ENCODE assay signal across 19 cellular contexts in the genomic region with DNA sequence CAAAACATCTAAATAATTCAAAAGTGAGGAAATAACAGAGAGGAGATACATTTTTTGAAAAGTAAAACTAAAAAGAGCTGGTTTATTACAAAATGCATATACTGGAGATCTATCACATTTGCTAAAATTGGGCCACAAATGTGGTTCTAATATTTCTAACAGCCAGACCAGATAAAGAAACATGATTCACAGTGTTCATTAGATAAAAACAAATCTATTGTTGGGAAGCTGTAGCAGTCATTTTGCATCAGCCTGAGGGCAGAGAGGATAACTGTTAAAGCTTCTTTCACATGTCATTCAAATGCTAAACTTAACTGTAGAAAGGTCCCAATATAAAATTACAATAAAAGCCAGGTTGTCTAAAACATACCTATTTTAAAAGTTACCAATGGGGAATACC.
"Had no signal": no experiment of that assay in that cellular context is flagged by ENCODE, and none has a peak within 500 bp of the region (broad histone marks: within the 10 kb centered on the region; RNA-seq: fewer than 3 reads in every experiment).

No MANE protein-coding gene starts in this region.

- H3K4me1 ChIP-seq: colonic mucosa, esophagus squamous epithelium, foreskin keratinocyte, heart left ventricle, right atrium auricular region, suprapubic skin, thyroid gland, uterus had no signal

- ATAC-seq: foreskin keratinocyte; heart left ventricle; left colon; mucosa of descending colon; naive thymus-derived CD8-positive, alpha-beta T cell; stimulated activated effector memory CD8-positive, alpha-beta T cell treated with anti-CD3 and anti-CD28 coated beads, Interleukin-12 subunit alpha, Interleukin-12 subunit beta, amount 100 ng/mL, for 72 hours; stimulated activated naive CD8-positive, alpha-beta T cell treated with anti-CD3 and anti-CD28 coated beads, Interleukin-15, Interleukin-2, amounts not matched to agents 100 U/mL and 50 U/mL, for 24 hours had no signal

- DNase-seq: colonic mucosa; dermis blood vessel endothelial cell; esophagus squamous epithelium; foreskin keratinocyte; heart left ventricle; hippocampal formation; left colon; mesendoderm; mucosa of descending colon; naive thymus-derived CD8-positive, alpha-beta T cell; stimulated activated CD4-positive, alpha-beta T cell treated with anti-CD3 and anti-CD28 coated beads, Interleukin-4, amount 100 ng/mL, for 1 hour; stimulated activated CD8-positive, alpha-beta memory T cell treated with anti-CD3 and anti-CD28 coated beads, Interleukin-4, amount 100 ng/mL, for 48 hours; stimulated activated naive CD8-positive, alpha-beta T cell treated with anti-CD3 and anti-CD28 coated beads, Interleukin-15, Interleukin-2, amounts not matched to agents 100 U/mL and 50 U/mL, for 24 hours; thyroid gland; uterus had no signal

- H3K4me3 ChIP-seq: colonic mucosa, esophagus squamous epithelium, heart left ventricle, mucosa of descending colon, right atrium auricular region, smooth muscle cell, suprapubic skin, thyroid gland, uterus had no signal

- H3K9me3 ChIP-seq: colonic mucosa, esophagus squamous epithelium, mucosa of descending colon, right atrium auricular region, suprapubic skin, thyroid gland, uterus had no signal

- H3K27me3 ChIP-seq: colonic mucosa, esophagus squamous epithelium, foreskin keratinocyte, heart left ventricle, right atrium auricular region, suprapubic skin, thyroid gland, uterus had no signal

- H3K27ac ChIP-seq: colonic mucosa, esophagus squamous epithelium, foreskin keratinocyte, heart left ventricle, right atrium auricular region, suprapubic skin, thyroid gland, uterus had no signal

- H3K36me3 ChIP-seq: colonic mucosa, esophagus squamous epithelium, heart left ventricle, right atrium auricular region, suprapubic skin, thyroid gland, uterus had no signal
